Comparison of ENCODE assay signal across 8 cellular contexts in the genomic region with DNA sequence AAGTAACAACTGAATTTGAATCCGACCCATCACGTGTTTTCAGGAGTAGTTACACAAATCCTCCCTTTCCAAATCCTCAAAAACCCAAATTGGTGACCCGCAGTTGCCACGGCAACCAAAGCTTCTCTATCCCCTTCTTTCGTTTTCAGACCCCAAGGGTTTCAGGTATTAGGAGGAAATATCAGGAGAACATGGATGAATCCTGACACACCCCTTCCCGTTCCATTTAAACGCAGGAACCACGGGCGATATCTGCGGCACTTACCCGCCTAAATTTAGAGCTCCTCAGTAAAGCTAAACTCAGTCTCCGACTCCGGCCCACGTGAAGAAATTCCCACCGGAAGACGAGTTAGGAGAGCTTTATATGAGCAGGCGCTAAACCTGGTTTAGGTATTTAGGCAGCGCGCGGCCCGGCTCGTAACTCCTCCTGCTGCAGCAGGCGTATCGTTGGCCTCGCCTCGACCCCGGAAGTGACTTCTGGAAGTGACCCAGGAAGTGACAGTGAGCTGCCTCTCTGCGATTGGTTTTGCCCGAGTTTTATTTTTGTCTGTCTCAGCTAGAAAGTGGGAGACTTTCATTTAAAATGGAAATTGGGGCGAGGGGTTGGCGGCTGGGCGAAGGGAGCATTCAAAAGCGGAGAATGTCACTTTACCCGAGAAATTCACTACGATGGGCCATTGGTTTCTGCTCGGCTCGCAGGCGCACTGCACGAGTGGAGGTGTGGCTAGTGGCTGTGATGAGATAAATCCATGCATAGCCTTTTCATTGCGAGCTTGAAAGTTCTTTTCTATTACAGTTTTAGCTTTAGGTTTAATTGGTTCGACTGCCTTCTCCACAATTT. TPM values are rescaled to one million over a fixed set of nuclear protein-coding genes. Genes with fewer than 3 reads are reported as not detected.
DNase-seq lines count a peak whose midpoint lies in the region; ATAC-seq and TF ChIP-seq lines count a peak whose summit lies in the region.

A gene (minus strand): TSS at position 472 of the 841 bp plus-strand sequence.

- peak; percentile 99 for ATAC-seq in HG02798 (IDR thresholded peaks at IDR 0.05; ENCODE audit: poor library complexity, unreplicated experiment)

- peaks cover 26% of the 10 kb centered on the region for H3K4me1 ChIP-seq in left ventricle myocardium inferior

- H3K4me3 ChIP-seq in left ventricle myocardium inferior, result peak within 1 kb of the TSS; percentile 84

- H3K9me3 ChIP-seq in left ventricle myocardium inferior (replicated peaks), result no peaks in the 10 kb centered on the region

- H3K4me3 Mint-ChIP-seq in progenitor cell of endocrine pancreas (ENCODE audit: low read depth), result peak within 1 kb of the TSS; percentile 97

- intact Hi-C loops in T-helper 1 cell treated with Interleukin-12 subunit alpha and Interleukin-12 subunit beta and Interleukin-4 antibody, amounts not matched to agents 30 ng/mL and 1 ng/mL, for 36 hours (cut with micrococcal nuclease), result loop anchor here (1.0 to 10.0 kb wide), 9 partner anchors 28 to 845 kb away; a partner anchor contains a TSS
- intact Hi-C loops in left ventricle myocardium inferior (cut with micrococcal nuclease), result no loop called here

- H3K27ac Mint-ChIP-seq in progenitor cell of endocrine pancreas, result peak within 1 kb of the TSS; percentile 97

- in situ Hi-C loops in GM13976 (cut with MboI; ENCODE audit: low sequenced_read_pairs, unreplicated experiment), result no loop called here

- peaks cover 29% of the 10 kb centered on the region for H3K4me1 Mint-ChIP-seq in progenitor cell of endocrine pancreas (ENCODE audit: low read depth)

- peak within 1 kb of the TSS; percentile 82 for H3K27ac ChIP-seq in left ventricle myocardium inferior (replicated peaks)

- H3K27me3 ChIP-seq in left ventricle myocardium inferior (ENCODE audit: low read depth), result no peaks in the 10 kb centered on the region

- DNase-seq in GM13976 (ENCODE audit: low spot score) (peak; percentile 82), NCI-H146 (lab: John Stamatoyannopoulos, UW) (peak; percentile 88), amniotic epithelial cell (ENCODE audit: low read depth) (peak; percentile 80), left ventricle myocardium inferior (peak; percentile 86), progenitor cell of endocrine pancreas (ENCODE audit: low spot score, unreplicated experiment) (peak; percentile 48), ureter (ENCODE audit: low spot score) (peak; percentile 92)

- H3K36me3 ChIP-seq in left ventricle myocardium inferior, result peaks cover 16% of the 10 kb centered on the region

- TF ChIP-seq CTCF in GM13976 (IDR thresholded peaks at IDR 0.05; ENCODE audit: borderline replicate concordance, control extremely low read depth, extremely low read depth, insufficient read depth, missing control alignments) (no peak), left ventricle myocardium inferior (IDR thresholded peaks at IDR 0.05; ENCODE audit: borderline replicate concordance) (no peak), progenitor cell of endocrine pancreas (IDR thresholded peaks at IDR 0.05; ENCODE audit: unreplicated experiment) (no peak)

- no peaks in the 10 kb centered on the region for H3K27me3 Mint-ChIP-seq in progenitor cell of endocrine pancreas

- no peaks in the 10 kb centered on the region for H3K9me3 Mint-ChIP-seq in progenitor cell of endocrine pancreas (ENCODE audit: low read depth)

- peaks cover 8% of the 10 kb centered on the region for H3K36me3 Mint-ChIP-seq in progenitor cell of endocrine pancreas (ENCODE audit: insufficient read depth)

RNA-seq across cellular contexts. Expression of the gene that starts here (rescaled TPM):
- total RNA-seq in T-helper 1 cell treated with Interleukin-12 subunit alpha and Interleukin-12 subunit beta and Interleukin-4 antibody, amounts not matched to agents 30 ng/mL and 1 ng/mL, for 36 hours, result 10.1 and 12.4 TPM in 2 replicates
- total RNA-seq in left ventricle myocardium inferior (2.5 TPM), progenitor cell of endocrine pancreas (19.7 and 20.7 TPM in 2 replicates), ureter (11.3 TPM)

Comparison
In these comparisons a context has a peak if more than half of its experiments do, and no peak if none do; other contexts are left out.
1. Peak in every context shown above with its lines: DNase-seq, ATAC-seq, H3K4me3 ChIP-seq and H3K27ac ChIP-seq.